Comparison of ENCODE assay signal across 11 cellular contexts in the genomic region with DNA sequence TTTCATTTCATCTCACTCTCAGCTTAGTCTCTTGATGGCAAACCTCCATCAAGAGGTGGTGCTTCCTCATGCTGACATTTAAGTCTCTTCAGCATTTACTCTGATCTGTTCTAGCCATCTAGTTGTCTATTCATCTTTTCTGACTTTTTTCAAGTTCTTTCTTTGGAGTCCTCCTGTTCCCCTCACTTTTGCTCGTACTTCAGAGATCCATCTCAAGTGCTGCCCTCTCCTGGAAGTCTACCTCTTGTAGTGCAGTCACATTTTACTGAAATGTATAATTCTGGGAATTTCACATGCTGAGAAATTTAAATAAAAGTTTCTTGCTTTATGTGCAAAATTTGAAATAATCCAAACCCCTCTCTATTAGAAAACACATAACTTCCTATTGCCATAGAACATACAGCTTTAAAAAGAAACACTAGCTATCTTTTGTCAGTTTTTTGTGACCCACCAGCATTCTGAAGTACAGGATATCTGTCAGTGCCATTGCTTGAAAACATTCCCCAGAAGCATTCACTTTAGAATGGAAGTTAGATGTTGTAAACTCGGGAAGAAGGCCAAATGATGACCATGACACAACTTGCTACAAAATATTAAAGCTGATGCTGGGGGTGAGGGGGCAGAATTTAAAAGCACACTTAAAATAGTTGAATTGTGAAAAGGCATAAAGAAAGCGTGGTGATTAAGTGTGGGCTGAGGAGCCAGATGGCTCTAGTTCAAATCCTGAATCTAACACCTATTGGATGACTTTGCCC. TPM values are rescaled to one million over a fixed set of nuclear protein-coding genes. Genes with fewer than 3 reads are reported as not detected.
DNase-seq lines count a peak whose midpoint lies in the region; ATAC-seq, FAIRE-seq and TF ChIP-seq lines count a peak whose summit lies in the region.
"Had no signal": no experiment of that assay in that cellular context is flagged by ENCODE, and none has a peak within 500 bp of the region (broad histone marks: within the 10 kb centered on the region; RNA-seq: fewer than 3 reads in every experiment).

No MANE protein-coding gene starts in this region.

- H3K4me1 Mint-ChIP-seq in naive thymus-derived CD4-positive, alpha-beta T cell: peaks cover 40 to 87% (median 69%) of the 10 kb centered on the region in 7 donors

- H3K4me1 ChIP-seq in GM12878 (ENCODE audit: control insufficient read depth, insufficient read depth, low read length): peaks cover 32% of the 10 kb centered on the region
- H3K4me1 ChIP-seq in naive thymus-derived CD4-positive, alpha-beta T cell (ENCODE audit: control insufficient read depth in 2 of 2, insufficient read depth in 2 of 2, low read length in 2 of 2): peaks cover 9 to 16% of the 10 kb centered on the region in 2 donors
- H3K4me1 ChIP-seq: BLaER1 had no signal

- peak; percentile 20 to 50 (median 28); a peak in 4 of 6 replicates for TF ChIP-seq CTCF in GM12878 (IDR thresholded peaks at IDR 0.05 in 2 of 3, conservative IDR thresholded peaks at IDR 0.05 in 1 of 3; ENCODE audit: control insufficient read depth in 2 of 3, extremely low read depth in 1 of 3, insufficient read depth in 1 of 3, low read depth in 3 of 3, low read length in 3 of 3)

- H3K4me3 ChIP-seq in GM12878: no peak overlapping the region
- H3K4me3 ChIP-seq in naive thymus-derived CD4-positive, alpha-beta T cell (ENCODE audit: low read length): no peak overlapping the region
- H3K4me3 ChIP-seq: BLaER1 had no signal

- peaks cover 81% of the 10 kb centered on the region for H3K79me2 ChIP-seq in GM12878 (ENCODE audit: control insufficient read depth, insufficient read depth, low read length)

- H3K36me3 ChIP-seq in GM12878 (ENCODE audit: control insufficient read depth in 2 of 2, insufficient read depth in 2 of 2, low read length in 1 of 2): peaks cover 0 to 3% of the 10 kb centered on the region in 2 experiments; a peak in 1 of 4 replicates
- H3K36me3 ChIP-seq in naive thymus-derived CD4-positive, alpha-beta T cell (ENCODE audit: control insufficient read depth in 2 of 3, insufficient read depth in 3 of 3, low read length in 3 of 3): no peaks in the 10 kb centered on the region

- no peak for TF ChIP-seq POLR2A in GM12878 (IDR thresholded peaks at IDR 0.05; ENCODE audit: low read depth, low read length)

- no peaks in the 10 kb centered on the region for H3K27me3 Mint-ChIP-seq in naive thymus-derived CD4-positive, alpha-beta T cell

- SMC1A ChIA-PET in GM12878 (lab: Charles Lee; ENCODE audit: uncharacterized antibody, unreplicated experiment): interaction anchor here (0.7 to 8.4 kb wide), 11 partner anchors 9 to 156 kb away, joined by 3 to 66 read pairs (median 3); partner anchors contain the start of gene RLF

- in situ Hi-C loops in GM12878 (cut with MboI): no loop called here

- intact Hi-C loops in GM12878 (cut with micrococcal nuclease; ENCODE audit: unreplicated experiment): no loop called here
- intact Hi-C loops in naive thymus-derived CD4-positive, alpha-beta T cell (cut with micrococcal nuclease): loop anchor here in 1 of 2 donors (2.0 kb wide), 1 partner anchor 16 kb away; no protein-coding TSS in a partner anchor

- H3K9me3 ChIP-seq in GM12878 (replicated peaks; ENCODE audit: control insufficient read depth, insufficient read depth, low read length): no peaks in the 10 kb centered on the region
- H3K9me3 ChIP-seq in naive thymus-derived CD4-positive, alpha-beta T cell (ENCODE audit: control insufficient read depth in 2 of 3, low read length in 3 of 3): no peaks in the 10 kb centered on the region

- no peak overlapping the region for H3K9ac ChIP-seq in GM12878 (ENCODE audit: control insufficient read depth, insufficient read depth, low read length)
- H3K9ac ChIP-seq: BLaER1 had no signal

- DNase-seq in NCI-H2171 treated with DMSO at 0.1 percent for 48 hours (lab: John Stamatoyannopoulos, UW) (peak; percentile 62), NCI-H2171 (lab: John Stamatoyannopoulos, UW) (no peak), HT-29 (ENCODE audit: low spot score) (peak; percentile 21), GM12878 (ENCODE audit: low read depth, low spot score) (no peak), COR-L47 (lab: John Stamatoyannopoulos, UW) (no peak)
- peak in 5 of 9 donors; percentile 11 to 30 (median 22) for DNase-seq in naive thymus-derived CD4-positive, alpha-beta T cell
- DNase-seq: stimulated activated CD4-positive, alpha-beta T cell treated with anti-CD3 and anti-CD28 coated beads, Interleukin-2, amount 100 ng/mL, for 24 hours had no signal

- no peak for FAIRE-seq in GM12878 (lab: Jason Lieb, UNC)
- FAIRE-seq: colon had no signal

- H3K27me3 ChIP-seq in GM12878 (replicated peaks in 1 of 2; ENCODE audit: control insufficient read depth in 2 of 2, insufficient read depth in 2 of 2, low read length in 1 of 2): no peaks in the 10 kb centered on the region
- no peaks in the 10 kb centered on the region for H3K27me3 ChIP-seq in naive thymus-derived CD4-positive, alpha-beta T cell (ENCODE audit: control insufficient read depth in 2 of 2, insufficient read depth in 2 of 2, low read length in 2 of 2)
- H3K27me3 ChIP-seq: BLaER1 had no signal

- POLR2A ChIA-PET in GM12878 (lab: Charles Lee): interaction anchor here (0.6 to 1.5 kb wide), 8 partner anchors 10 to 267 kb away, joined by 3 to 6 read pairs (median 3); partner anchors contain the start of gene RLF
- POLR2A ChIA-PET in naive thymus-derived CD4-positive, alpha-beta T cell (lab: Charles Lee): interaction anchor here (0.7 to 1.6 kb wide), 3 partner anchors 13 to 41 kb away, joined by 3 to 7 read pairs (median 4); no protein-coding TSS in a partner anchor

- ATAC-seq in GM12878: no peak
- ATAC-seq in naive thymus-derived CD4-positive, alpha-beta T cell: peak; percentile 47
- no peak for ATAC-seq in GM19395 (IDR thresholded peaks at IDR 0.05; ENCODE audit: unreplicated experiment)
- no peak for ATAC-seq in GM18868 (IDR thresholded peaks at IDR 0.05; ENCODE audit: unreplicated experiment)

- peak overlapping the region in 8 of 9 donors; percentile 0 to 69 (median 24) for H3K27ac Mint-ChIP-seq in naive thymus-derived CD4-positive, alpha-beta T cell

- BruUV-seq in GM12878 (replicated peaks; lab: Mats Ljungman, UMichigan): no TSS peak

- peak; percentile 49 for TF ChIP-seq RAD21 in GM12878 (IDR thresholded peaks at IDR 0.05; ENCODE audit: insufficient read depth, low read depth, low read length)

- no peak overlapping the region for H2AFZ ChIP-seq in GM12878 (ENCODE audit: control insufficient read depth, low read depth, low read length)

- H3K4me3 Mint-ChIP-seq in naive thymus-derived CD4-positive, alpha-beta T cell: peak overlapping the region in 3 of 10 donors; percentile 15 to 51 (median 39)

- CTCF ChIA-PET in GM12878 (lab: Yijun Ruan, JAX): interaction anchor here (0.6 to 8.0 kb wide), 22 partner anchors 8 to 156 kb away, joined by 3 to 90 read pairs (median 4); partner anchors contain the start of genes COL9A2, RLF and TMCO2
- CTCF ChIA-PET in naive thymus-derived CD4-positive, alpha-beta T cell (lab: Charles Lee): interaction anchor here (0.6 to 2.3 kb wide), 6 partner anchors 22 to 819 kb away, joined by 3 to 8 read pairs (median 4); no protein-coding TSS in a partner anchor

- no peaks in the 10 kb centered on the region; the same call in 1 of the 2 replicates for H4K20me1 ChIP-seq in GM12878 (ENCODE audit: control insufficient read depth, insufficient read depth)

- RAD21 ChIA-PET in GM12878 (lab: Charles Lee; ENCODE audit: unreplicated experiment): interaction anchor here (0.5 to 2.8 kb wide), 4 partner anchors 20 to 132 kb away, joined by 3 to 8 read pairs (median 6); no protein-coding TSS in a partner anchor

- no peak for TF ChIP-seq EP300 in GM12878 (IDR thresholded peaks at IDR 0.05; ENCODE audit: borderline replicate concordance in 1 of 2, control insufficient read depth in 1 of 2, low read depth in 2 of 2, low read length in 2 of 2)

- H3K9me3 Mint-ChIP-seq in naive thymus-derived CD4-positive, alpha-beta T cell: peaks cover 0 to 1% (median 0%) of the 10 kb centered on the region in 11 donors

- WGBS in GM12878 (ENCODE audit: insufficient coverage, insufficient replicate concordance, low lambda C conversion rate, missing lambda C conversion rate): 43% methylated on average over 3 of the region's 3 CpGs

- peaks cover 3 to 23% (median 8%) of the 10 kb centered on the region in 5 donors for H3K36me3 Mint-ChIP-seq in naive thymus-derived CD4-positive, alpha-beta T cell

- no peak overlapping the region for H3K4me2 ChIP-seq in GM12878 (ENCODE audit: control insufficient read depth, insufficient read depth)
- H3K4me2 ChIP-seq: BLaER1 had no signal

- no peak overlapping the region for H3K27ac ChIP-seq in GM12878 (ENCODE audit: control insufficient read depth, insufficient read depth)
- no peak overlapping the region for H3K27ac ChIP-seq in naive thymus-derived CD4-positive, alpha-beta T cell (ENCODE audit: low read depth, low read length)
- H3K27ac ChIP-seq: BLaER1 had no signal

TF ChIP-seq in GM12878, 131 proteins besides CTCF, POLR2A, EP300 and RAD21 (continues in another document):
- TF ChIP-seq PAX8 (IDR thresholded peaks at IDR 0.05): no peak

RNA-seq across cellular contexts. Expression of gene RLF, which starts 21.9 kb away (rescaled TPM):
- 4.9 and 5.0 TPM in 2 replicates for total RNA-seq in HT-29 (2014; rRNA removed; shearing (Covaris generic))
- 99.1 and 105 TPM in 2 replicates for total RNA-seq in GM12878 (2013; cell fraction: nucleolus; rRNA removed)
- total RNA-seq in GM12878 (2014; rRNA removed) (10.3 and 12.1 TPM in 2 replicates), GM12878 (2014; rRNA removed; fragmentation: Illumina TruSeq; extraction: Trizol) (18.2 and 18.7 TPM in 2 replicates), GM12878 (2021) (12.0 and 12.5 TPM in 2 replicates)
- 3.8 TPM for polyA plus RNA-seq in GM12878 (2011; ENCODE audit: low read depth)
- polyA plus RNA-seq in GM12878 (2011; rRNA removed) (19.8 and 30.8 TPM in 2 replicates), GM12878 (2014; fragmentation: Illumina TruSeq; extraction: Trizol) (11.2 and 14.6 TPM in 2 replicates), GM12878 (2014; fragmentation: Nextera tagmentation; extraction: Ambion mirVana) (1 to 10 TPM; 2.0 to 3.6 TPM), GM12878 (2014; rRNA removed) (5.6 and 7.0 TPM in 2 replicates), GM12878 (2016; fragmentation: Nextera tagmentation; extraction: Ambion mirVana) (1 to 10 TPM; 6.7 to 7.0 TPM)
- polyA plus RNA-seq in GM12878 (2011; cell fraction: cytosol; rRNA removed): 6.8 and 9.0 TPM in 2 replicates
- polyA plus RNA-seq in GM12878 (2011; cell fraction: nucleus; rRNA removed): 15.6 and 21.8 TPM in 2 replicates
- polyA plus RNA-seq in GM12878 (2012): 5.4 and 15.6 TPM in 2 replicates
- 24.3 and 39.9 TPM in 2 replicates for polyA minus RNA-seq in GM12878 (2011; rRNA and poly(A)+ RNA removed)
- polyA minus RNA-seq in GM12878 (2011; cell fraction: cytosol; rRNA and poly(A)+ RNA removed): 13.6 and 14.0 TPM in 2 replicates
- polyA minus RNA-seq in GM12878 (2011; cell fraction: nucleus; rRNA and poly(A)+ RNA removed): 15.7 and 16.9 TPM in 2 replicates
- 10 to 100 TPM; 20.9 to 28.6 (median 24.7) TPM for total RNA-seq in naive thymus-derived CD4-positive, alpha-beta T cell
- polyA plus RNA-seq in naive thymus-derived CD4-positive, alpha-beta T cell: 10 to 100 TPM in 1 of 2 donors, 1 to 10 TPM in 1; 9.9 to 13.0 TPM

Comparison
In these comparisons a context has a peak if more than half of its experiments do, and no peak if none do; other contexts are left out.
1. DNase-seq: peak in NCI-H2171 treated with DMSO at 0.1 percent for 48 hours (single experiment), HT-29 (single experiment) and naive thymus-derived CD4-positive, alpha-beta T cell (5 of 9); none in NCI-H2171 (single experiment), GM12878 (single experiment) and COR-L47 (single experiment).